In genomic region chr20:8722277-8722928, GRCh38 we compare ENCODE assay signal across 8 cellular contexts.
DNase-seq lines count a peak whose midpoint lies in the region; ATAC-seq and TF ChIP-seq lines count a peak whose summit lies in the region.

No MANE protein-coding gene starts in this region.

- 28% methylated on average over 8 of the region's 8 CpGs for WGBS in prostate gland

- POLR2A ChIA-PET in Caco-2 (lab: Charles Lee): interaction anchor here (0.6 kb wide), 1 partner anchor 1370 kb away, joined by 4 read pairs; no protein-coding TSS in a partner anchor
- POLR2A ChIA-PET in activated CD4-positive, alpha-beta memory T cell treated with anti-CD3 and anti-CD28 coated beads, Interleukin-2, amount 10 ng/mL, durations not matched to agents 7 days and 5 days (lab: Charles Lee): no interaction called here

- no peak overlapping the region for H3K4me3 Mint-ChIP-seq in Caco-2 (ENCODE audit: unreplicated experiment)
- no peak overlapping the region for H3K4me3 Mint-ChIP-seq in activated CD4-positive, alpha-beta memory T cell treated with anti-CD3 and anti-CD28 coated beads, Interleukin-2, amount 10 ng/mL, durations not matched to agents 7 days and 5 days
- no peak overlapping the region for H3K4me3 Mint-ChIP-seq in activated T-helper 1 cell treated with anti-CD3 and anti-CD28 coated beads, Interleukin-12 subunit alpha, Interleukin-12 subunit beta, Interleukin-2, Interleukin-4 antibody, amounts not matched to agents 30 ng/mL and 10 ng/mL and 1 ng/mL, durations not matched to agents 14 hours and 24 hours and 36 hours

- no peak overlapping the region for H3K27ac ChIP-seq in prostate gland

- CTCF ChIA-PET in Caco-2 (lab: Charles Lee): interaction anchor here (0.6 to 3.0 kb wide), 9 partner anchors 187 to 786 kb away, joined by 3 to 30 read pairs (median 6); partner anchors contain the start of gene PLCB1
- CTCF ChIA-PET in activated CD4-positive, alpha-beta memory T cell treated with anti-CD3 and anti-CD28 coated beads, Interleukin-2, amount 10 ng/mL, durations not matched to agents 7 days and 5 days (lab: Charles Lee): interaction anchor here (0.6 to 6.4 kb wide), 31 partner anchors 9 to 856 kb away, joined by 3 to 49 read pairs (median 3); partner anchors contain the start of gene PLCB1

- no peaks in the 10 kb centered on the region for H3K9me3 ChIP-seq in Caco-2
- no peaks in the 10 kb centered on the region for H3K9me3 ChIP-seq in prostate gland

- H3K4me3 ChIP-seq in Caco-2 (ENCODE audit: low read depth, low read length) (no peak overlapping the region), prostate gland (no peak overlapping the region)

- H3K36me3 ChIP-seq in Caco-2 (ENCODE audit: control insufficient read depth, insufficient read depth, low read length): no peaks in the 10 kb centered on the region; the same call in 1 of the 2 replicates
- H3K36me3 ChIP-seq in prostate gland: no peaks in the 10 kb centered on the region

- no TSS peak for BruUV-seq in Caco-2 (replicated peaks; lab: Mats Ljungman, UMichigan)

- peaks cover 7% of the 10 kb centered on the region for H3K36me3 Mint-ChIP-seq in Caco-2 (ENCODE audit: insufficient read depth, unreplicated experiment)
- H3K36me3 Mint-ChIP-seq in activated CD4-positive, alpha-beta memory T cell treated with anti-CD3 and anti-CD28 coated beads, Interleukin-2, amount 10 ng/mL, durations not matched to agents 7 days and 5 days (ENCODE audit: low read depth): no peaks in the 10 kb centered on the region
- H3K36me3 Mint-ChIP-seq in activated T-helper 1 cell treated with anti-CD3 and anti-CD28 coated beads, Interleukin-12 subunit alpha, Interleukin-12 subunit beta, Interleukin-2, Interleukin-4 antibody, amounts not matched to agents 30 ng/mL and 10 ng/mL and 1 ng/mL, durations not matched to agents 14 hours and 24 hours and 36 hours (ENCODE audit: low read depth): no peaks in the 10 kb centered on the region

- H3K4me1 ChIP-seq in Caco-2: no peaks in the 10 kb centered on the region
- H3K4me1 ChIP-seq in prostate gland (replicated peaks): no peaks in the 10 kb centered on the region

- H3K27me3 ChIP-seq in Caco-2 (replicated peaks; ENCODE audit: control insufficient read depth, insufficient read depth, low read length) (no peaks in the 10 kb centered on the region), prostate gland (replicated peaks; ENCODE audit: insufficient read depth) (no peaks in the 10 kb centered on the region)

- no peak overlapping the region for H3K27ac Mint-ChIP-seq in Caco-2 (ENCODE audit: unreplicated experiment)
- H3K27ac Mint-ChIP-seq in activated CD4-positive, alpha-beta memory T cell treated with anti-CD3 and anti-CD28 coated beads, Interleukin-2, amount 10 ng/mL, durations not matched to agents 7 days and 5 days: no peak overlapping the region
- H3K27ac Mint-ChIP-seq in activated T-helper 1 cell treated with anti-CD3 and anti-CD28 coated beads, Interleukin-12 subunit alpha, Interleukin-12 subunit beta, Interleukin-2, Interleukin-4 antibody, amounts not matched to agents 30 ng/mL and 10 ng/mL and 1 ng/mL, durations not matched to agents 14 hours and 24 hours and 36 hours: no peak overlapping the region

- no peaks in the 10 kb centered on the region for H3K4me1 Mint-ChIP-seq in Caco-2 (ENCODE audit: low read depth, unreplicated experiment)
- no peaks in the 10 kb centered on the region for H3K4me1 Mint-ChIP-seq in activated CD4-positive, alpha-beta memory T cell treated with anti-CD3 and anti-CD28 coated beads, Interleukin-2, amount 10 ng/mL, durations not matched to agents 7 days and 5 days
- H3K4me1 Mint-ChIP-seq in activated T-helper 1 cell treated with anti-CD3 and anti-CD28 coated beads, Interleukin-12 subunit alpha, Interleukin-12 subunit beta, Interleukin-2, Interleukin-4 antibody, amounts not matched to agents 30 ng/mL and 10 ng/mL and 1 ng/mL, durations not matched to agents 14 hours and 24 hours and 36 hours (ENCODE audit: low read depth): no peaks in the 10 kb centered on the region

- ATAC-seq in GM18907 (IDR thresholded peaks at IDR 0.05; ENCODE audit: unreplicated experiment) (peak; percentile 77), HG03460 (IDR thresholded peaks at IDR 0.05; ENCODE audit: unreplicated experiment) (peak; percentile 89), Right ventricle myocardium superior (ENCODE audit: poor library complexity) (peak; percentile 87)

- TF ChIP-seq POLR2A in prostate gland (IDR thresholded peaks at IDR 0.05): no peak

- TF ChIP-seq CTCF in Caco-2 (IDR thresholded peaks at IDR 0.05; ENCODE audit: insufficient read depth in 1 of 2, low read depth in 1 of 2, low read length in 1 of 2, severe bottlenecking in 1 of 2, unreplicated experiment in 1 of 2) (peak; percentile 68 to 77), prostate gland (IDR thresholded peaks at IDR 0.05) (peak; percentile 60 to 80 (median 72))

- intact Hi-C loops in Caco-2 (cut with micrococcal nuclease; ENCODE audit: unreplicated experiment): loop anchor here (1.0 to 5.0 kb wide), 7 partner anchors 140 to 742 kb away; no protein-coding TSS in a partner anchor
- intact Hi-C loops in Right ventricle myocardium superior (cut with DNase I): loop anchor here (5.0 kb wide), 2 partner anchors 680 to 785 kb away; no protein-coding TSS in a partner anchor
- intact Hi-C loops in prostate gland (cut with DNase I): loop anchor here (5.0 to 10.0 kb wide), 2 partner anchors 328 to 785 kb away; no protein-coding TSS in a partner anchor
- intact Hi-C loops in activated T-helper 1 cell treated with anti-CD3 and anti-CD28 coated beads, Interleukin-12 subunit alpha, Interleukin-12 subunit beta, Interleukin-2, Interleukin-4 antibody, amounts not matched to agents 30 ng/mL and 10 ng/mL and 1 ng/mL, durations not matched to agents 14 hours and 24 hours and 36 hours (cut with micrococcal nuclease): loop anchor here (1.0 to 5.0 kb wide), 2 partner anchors 679 to 1895 kb away; no protein-coding TSS in a partner anchor

- H3K27me3 Mint-ChIP-seq in Caco-2 (ENCODE audit: insufficient read depth, unreplicated experiment): no peaks in the 10 kb centered on the region
- H3K27me3 Mint-ChIP-seq in activated CD4-positive, alpha-beta memory T cell treated with anti-CD3 and anti-CD28 coated beads, Interleukin-2, amount 10 ng/mL, durations not matched to agents 7 days and 5 days: no peaks in the 10 kb centered on the region
- H3K27me3 Mint-ChIP-seq in activated T-helper 1 cell treated with anti-CD3 and anti-CD28 coated beads, Interleukin-12 subunit alpha, Interleukin-12 subunit beta, Interleukin-2, Interleukin-4 antibody, amounts not matched to agents 30 ng/mL and 10 ng/mL and 1 ng/mL, durations not matched to agents 14 hours and 24 hours and 36 hours (ENCODE audit: insufficient read depth): no peaks in the 10 kb centered on the region

- H3K9me3 Mint-ChIP-seq in Caco-2 (ENCODE audit: unreplicated experiment): no peaks in the 10 kb centered on the region
- no peaks in the 10 kb centered on the region for H3K9me3 Mint-ChIP-seq in activated CD4-positive, alpha-beta memory T cell treated with anti-CD3 and anti-CD28 coated beads, Interleukin-2, amount 10 ng/mL, durations not matched to agents 7 days and 5 days
- no peaks in the 10 kb centered on the region for H3K9me3 Mint-ChIP-seq in activated T-helper 1 cell treated with anti-CD3 and anti-CD28 coated beads, Interleukin-12 subunit alpha, Interleukin-12 subunit beta, Interleukin-2, Interleukin-4 antibody, amounts not matched to agents 30 ng/mL and 10 ng/mL and 1 ng/mL, durations not matched to agents 14 hours and 24 hours and 36 hours

- DNase-seq in Caco-2 (peak; percentile 62 to 70), NCI-H510A (lab: John Stamatoyannopoulos, UW) (peak; percentile 44), Right ventricle myocardium superior (no peak), prostate gland (ENCODE audit: low spot score) (peak; percentile 32)
- peak; percentile 23 for DNase-seq in activated CD4-positive, alpha-beta memory T cell treated with anti-CD3 and anti-CD28 coated beads, Interleukin-2, amount 10 ng/mL, durations not matched to agents 7 days and 5 days
- DNase-seq in activated T-helper 1 cell treated with anti-CD3 and anti-CD28 coated beads, Interleukin-12 subunit alpha, Interleukin-12 subunit beta, Interleukin-2, Interleukin-4 antibody, amounts not matched to agents 30 ng/mL and 10 ng/mL and 1 ng/mL, durations not matched to agents 14 hours and 24 hours and 36 hours (ENCODE audit: low spot score): no peak

Comparison
In these comparisons a context has a peak if more than half of its experiments do, and no peak if none do; other contexts are left out.
1. DNase-seq: peak in Caco-2 (2 of 2), NCI-H510A (single experiment), activated CD4-positive, alpha-beta memory T cell treated with anti-CD3 and anti-CD28 coated beads, Interleukin-2, amount 10 ng/mL, durations not matched to agents 7 days and 5 days (single experiment) and prostate gland (single experiment); none in Right ventricle myocardium superior (single experiment) and activated T-helper 1 cell treated with anti-CD3 and anti-CD28 coated beads, Interleukin-12 subunit alpha, Interleukin-12 subunit beta, Interleukin-2, Interleukin-4 antibody, amounts not matched to agents 30 ng/mL and 10 ng/mL and 1 ng/mL, durations not matched to agents 14 hours and 24 hours and 36 hours (single experiment).
2. Peak in every context shown above with its lines, with median percentiles within 50 percentile points of each other: ATAC-seq.